In genomic region chr1:57546931-57547330, GRCh38 we compare ENCODE assay signal across 19 cellular contexts.
DNase-seq lines count a peak whose midpoint lies in the region; ATAC-seq and TF ChIP-seq lines count a peak whose summit lies in the region.
"Had no signal": no experiment of that assay in that cellular context is flagged by ENCODE, and none has a peak within 500 bp of the region (broad histone marks: within the 10 kb centered on the region; RNA-seq: fewer than 3 reads in every experiment).

No MANE protein-coding gene starts in this region.

- H4K20me1 ChIP-seq in OCI-LY3 (ENCODE audit: insufficient read depth, low read length): no peaks in the 10 kb centered on the region

- no peaks in the 10 kb centered on the region for H3K9me3 ChIP-seq in OCI-LY3 (ENCODE audit: insufficient read depth, low read length)
- no peaks in the 10 kb centered on the region for H3K9me3 ChIP-seq in vagina
- H3K9me3 ChIP-seq in testis: no peaks in the 10 kb centered on the region
- H3K9me3 ChIP-seq: BE2C had no signal

- POLR2A ChIA-PET in activated CD8-positive, alpha-beta T cell treated with anti-CD3 and anti-CD28 coated beads, Interleukin-2, amount 10 ng/mL, durations not matched to agents 7 days and 5 days (lab: Charles Lee): no interaction called here

- 65 to 76% methylated on average over 2 of the region's 2 CpGs for WGBS in testis, 2 donors

- no peak overlapping the region for H3K9ac ChIP-seq in OCI-LY3 (ENCODE audit: low read length)

- H3K4me3 ChIP-seq in OCI-LY3 (ENCODE audit: low read length) (no peak overlapping the region), vagina (no peak overlapping the region), testis (no peak overlapping the region)
- H3K4me3 ChIP-seq: PC-9 had no signal

- H3K27me3 ChIP-seq in OCI-LY3 (ENCODE audit: low read depth, low read length) (no peaks in the 10 kb centered on the region), vagina (no peaks in the 10 kb centered on the region), testis (no peaks in the 10 kb centered on the region)
- H3K27me3 ChIP-seq: BE2C had no signal

- no peak for DNase-seq in stimulated activated naive B cell treated with anti-CD40 and anti-IgM and Interleukin-4, amounts not matched to agents 10 μg/mL and 1 μg/mL and 100 μg/mL, for 72 hours
- DNase-seq in vagina (ENCODE audit: extremely low spot score in 2 of 2) (no peak), testis (no peak)
- DNase-seq in activated CD8-positive, alpha-beta T cell treated with anti-CD3 and anti-CD28 coated beads, Interleukin-2, amount 10 ng/mL, durations not matched to agents 7 days and 5 days: no peak
- DNase-seq: BE2C; CD4-positive, alpha-beta T cell; DMS153; Kasumi-1; NCI-H1417; NCI-H187; NCI-H446; NCI-H526; PC-9; RPMI8226; SHP77 had no signal

- H3K4me1 Mint-ChIP-seq in stimulated activated naive B cell treated with anti-CD40 and anti-IgM and Interleukin-4, amounts not matched to agents 10 μg/mL and 1 μg/mL and 100 μg/mL, for 72 hours: peaks cover 0 to 3% of the 10 kb centered on the region in 2 donors
- no peaks in the 10 kb centered on the region for H3K4me1 Mint-ChIP-seq in activated CD8-positive, alpha-beta T cell treated with anti-CD3 and anti-CD28 coated beads, Interleukin-2, amount 10 ng/mL, durations not matched to agents 7 days and 5 days (ENCODE audit: low read depth)

- intact Hi-C loops in vagina (cut with DNase I) (no loop called here), testis (cut with DNase I; ENCODE audit: low total_unique reads) (no loop called here)

- H3K36me3 ChIP-seq in OCI-LY3 (replicated peaks; ENCODE audit: low read depth, low read length) (no peaks in the 10 kb centered on the region), vagina (no peaks in the 10 kb centered on the region), testis (ENCODE audit: low read depth, missing control alignments) (no peaks in the 10 kb centered on the region)
- H3K36me3 ChIP-seq: BE2C had no signal

- ATAC-seq in GM18868 (IDR thresholded peaks at IDR 0.05; ENCODE audit: unreplicated experiment): peak; percentile 69
- peak; percentile 42 for ATAC-seq in HG03025 (IDR thresholded peaks at IDR 0.05; ENCODE audit: low FRiP score, unreplicated experiment)
- peak; percentile 42 to 57 for ATAC-seq in stimulated activated naive B cell treated with anti-CD40 and anti-IgM and Interleukin-4, amounts not matched to agents 10 μg/mL and 1 μg/mL and 100 μg/mL, for 72 hours (replicated peaks)
- no peak for ATAC-seq in activated CD8-positive, alpha-beta T cell treated with anti-CD3 and anti-CD28 coated beads, Interleukin-2, amount 10 ng/mL, durations not matched to agents 7 days and 5 days

- peak overlapping the region; percentile 50 for H3K4me2 ChIP-seq in OCI-LY3 (ENCODE audit: low read length)
- H3K4me2 ChIP-seq: PC-9 had no signal

- H3K27ac ChIP-seq in OCI-LY3 (ENCODE audit: low read length): no peak overlapping the region
- H3K27ac ChIP-seq in vagina: no peak overlapping the region
- H3K27ac ChIP-seq in testis: no peak overlapping the region
- H3K27ac ChIP-seq: PC-9 had no signal

- no peak overlapping the region for H2AFZ ChIP-seq in OCI-LY3 (ENCODE audit: low read depth, low read length)
- H2AFZ ChIP-seq: PC-9 had no signal

- no peak overlapping the region for H3K27ac Mint-ChIP-seq in stimulated activated naive B cell treated with anti-CD40 and anti-IgM and Interleukin-4, amounts not matched to agents 10 μg/mL and 1 μg/mL and 100 μg/mL, for 72 hours
- no peak overlapping the region for H3K27ac Mint-ChIP-seq in activated CD8-positive, alpha-beta T cell treated with anti-CD3 and anti-CD28 coated beads, Interleukin-2, amount 10 ng/mL, durations not matched to agents 7 days and 5 days
- H3K27ac Mint-ChIP-seq: CD4-positive, alpha-beta T cell; T-helper 1 cell treated with Interleukin-12 subunit alpha and Interleukin-12 subunit beta and Interleukin-4 antibody, amounts not matched to agents 30 μg/mL and 1 μg/mL, for 36 hours had no signal

- H3K27me3 Mint-ChIP-seq in stimulated activated naive B cell treated with anti-CD40 and anti-IgM and Interleukin-4, amounts not matched to agents 10 μg/mL and 1 μg/mL and 100 μg/mL, for 72 hours: no peaks in the 10 kb centered on the region
- no peaks in the 10 kb centered on the region for H3K27me3 Mint-ChIP-seq in activated CD8-positive, alpha-beta T cell treated with anti-CD3 and anti-CD28 coated beads, Interleukin-2, amount 10 ng/mL, durations not matched to agents 7 days and 5 days (ENCODE audit: low read depth)
- H3K27me3 Mint-ChIP-seq: CD4-positive, alpha-beta T cell had no signal

- TF ChIP-seq POLR2A in vagina (IDR thresholded peaks at IDR 0.05) (no peak), testis (IDR thresholded peaks at IDR 0.05) (no peak)

- H3K4me1 ChIP-seq in OCI-LY3 (ENCODE audit: low read length): peaks cover 21% of the 10 kb centered on the region
- no peaks in the 10 kb centered on the region for H3K4me1 ChIP-seq in vagina
- no peaks in the 10 kb centered on the region for H3K4me1 ChIP-seq in testis
- H3K4me1 ChIP-seq: BE2C had no signal

- no peaks in the 10 kb centered on the region for H3K36me3 Mint-ChIP-seq in stimulated activated naive B cell treated with anti-CD40 and anti-IgM and Interleukin-4, amounts not matched to agents 10 μg/mL and 1 μg/mL and 100 μg/mL, for 72 hours
- no peaks in the 10 kb centered on the region for H3K36me3 Mint-ChIP-seq in activated CD8-positive, alpha-beta T cell treated with anti-CD3 and anti-CD28 coated beads, Interleukin-2, amount 10 ng/mL, durations not matched to agents 7 days and 5 days (ENCODE audit: low read depth)

- no peak for TF ChIP-seq CTCF in OCI-LY3 (IDR thresholded peaks at IDR 0.05; ENCODE audit: low read depth, low read length)
- TF ChIP-seq CTCF in vagina (IDR thresholded peaks at IDR 0.05): no peak
- TF ChIP-seq CTCF in testis (IDR thresholded peaks at IDR 0.05): no peak

- H3K4me3 Mint-ChIP-seq in stimulated activated naive B cell treated with anti-CD40 and anti-IgM and Interleukin-4, amounts not matched to agents 10 μg/mL and 1 μg/mL and 100 μg/mL, for 72 hours: no peak overlapping the region
- H3K4me3 Mint-ChIP-seq in activated CD8-positive, alpha-beta T cell treated with anti-CD3 and anti-CD28 coated beads, Interleukin-2, amount 10 ng/mL, durations not matched to agents 7 days and 5 days: no peak overlapping the region
- H3K4me3 Mint-ChIP-seq: CD4-positive, alpha-beta T cell; T-helper 1 cell treated with Interleukin-12 subunit alpha and Interleukin-12 subunit beta and Interleukin-4 antibody, amounts not matched to agents 30 μg/mL and 1 μg/mL, for 36 hours had no signal

- H3K79me2 ChIP-seq in OCI-LY3 (ENCODE audit: low read length): no peaks in the 10 kb centered on the region

- CTCF ChIA-PET in activated CD8-positive, alpha-beta T cell treated with anti-CD3 and anti-CD28 coated beads, Interleukin-2, amount 10 ng/mL, durations not matched to agents 7 days and 5 days (lab: Charles Lee): no interaction called here

- peaks cover 0 to 4% of the 10 kb centered on the region in 2 donors for H3K9me3 Mint-ChIP-seq in stimulated activated naive B cell treated with anti-CD40 and anti-IgM and Interleukin-4, amounts not matched to agents 10 μg/mL and 1 μg/mL and 100 μg/mL, for 72 hours
- H3K9me3 Mint-ChIP-seq in activated CD8-positive, alpha-beta T cell treated with anti-CD3 and anti-CD28 coated beads, Interleukin-2, amount 10 ng/mL, durations not matched to agents 7 days and 5 days (ENCODE audit: insufficient read depth): no peaks in the 10 kb centered on the region
- H3K9me3 Mint-ChIP-seq: CD4-positive, alpha-beta T cell; T-helper 1 cell treated with Interleukin-12 subunit alpha and Interleukin-12 subunit beta and Interleukin-4 antibody, amounts not matched to agents 30 μg/mL and 1 μg/mL, for 36 hours had no signal
